In genomic region chr4:175891863-175892262, GRCh38 we compare ENCODE assay signal across 8 cellular contexts.
DNase-seq lines count a peak whose midpoint lies in the region; ATAC-seq and TF ChIP-seq lines count a peak whose summit lies in the region.

No MANE protein-coding gene starts in this region.

- in situ Hi-C loops in ACHN (cut with HindIII; ENCODE audit: low pct_ligation_motif_present, low pct_unique_long_range_greater_than_20kb, low sequenced_read_pairs), result no loop called here

- TF ChIP-seq CTCF in fibroblast of mammary gland (conservative IDR thresholded peaks at IDR 0.05; ENCODE audit: control insufficient read depth, insufficient read depth, low read depth, low read length), result peak; percentile 29

- ATAC-seq in GM19043 (IDR thresholded peaks at IDR 0.05; ENCODE audit: low read depth, unreplicated experiment) (peak; percentile 59), GM18907 (IDR thresholded peaks at IDR 0.05; ENCODE audit: unreplicated experiment) (no peak)

- no peak overlapping the region for H3K4me3 ChIP-seq in fibroblast of mammary gland (ENCODE audit: control insufficient read depth, low read depth, low read length)

- DNase-seq in ACHN (peak; percentile 44), NCI-H526 (lab: John Stamatoyannopoulos, UW) (peak; percentile 11 to 68), fibroblast of mammary gland (ENCODE audit: low read depth) (peak; percentile 22), ureter (ENCODE audit: low spot score) (no peak), T1000 (lab: John Stamatoyannopoulos, UW) (no peak), OCI-M2 (lab: John Stamatoyannopoulos, UW; ENCODE audit: unreplicated experiment) (no peak)

Comparison
In these comparisons a context has a peak if more than half of its experiments do, and no peak if none do; other contexts are left out.
1. DNase-seq: peak in ACHN (single experiment), NCI-H526 (2 of 2) and fibroblast of mammary gland (single experiment); none in ureter (single experiment), T1000 (single experiment) and OCI-M2 (single experiment).